1 cellular context compared by ENCODE assay signal in genomic region chr6:138085839-138086222, GRCh38.
TF ChIP-seq lines count a peak whose summit lies in the region.

No MANE protein-coding gene starts in this region.

TF ChIP-seq in HepG2, 621 proteins besides CTCF, POLR2A, EP300 and RAD21 (continued from another document):
- TF ChIP-seq, protein P1, sequence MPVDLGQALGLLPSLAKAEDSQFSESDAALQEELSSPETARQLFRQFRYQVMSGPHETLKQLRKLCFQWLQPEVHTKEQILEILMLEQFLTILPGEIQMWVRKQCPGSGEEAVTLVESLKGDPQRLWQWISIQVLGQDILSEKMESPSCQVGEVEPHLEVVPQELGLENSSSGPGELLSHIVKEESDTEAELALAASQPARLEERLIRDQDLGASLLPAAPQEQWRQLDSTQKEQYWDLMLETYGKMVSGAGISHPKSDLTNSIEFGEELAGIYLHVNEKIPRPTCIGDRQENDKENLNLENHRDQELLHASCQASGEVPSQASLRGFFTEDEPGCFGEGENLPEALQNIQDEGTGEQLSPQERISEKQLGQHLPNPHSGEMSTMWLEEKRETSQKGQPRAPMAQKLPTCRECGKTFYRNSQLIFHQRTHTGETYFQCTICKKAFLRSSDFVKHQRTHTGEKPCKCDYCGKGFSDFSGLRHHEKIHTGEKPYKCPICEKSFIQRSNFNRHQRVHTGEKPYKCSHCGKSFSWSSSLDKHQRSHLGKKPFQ (CRISPR knock-in tag; IDR thresholded peaks at IDR 0.05; ENCODE audit: insufficient replicate concordance): no peak
- TF ChIP-seq, protein P2, sequence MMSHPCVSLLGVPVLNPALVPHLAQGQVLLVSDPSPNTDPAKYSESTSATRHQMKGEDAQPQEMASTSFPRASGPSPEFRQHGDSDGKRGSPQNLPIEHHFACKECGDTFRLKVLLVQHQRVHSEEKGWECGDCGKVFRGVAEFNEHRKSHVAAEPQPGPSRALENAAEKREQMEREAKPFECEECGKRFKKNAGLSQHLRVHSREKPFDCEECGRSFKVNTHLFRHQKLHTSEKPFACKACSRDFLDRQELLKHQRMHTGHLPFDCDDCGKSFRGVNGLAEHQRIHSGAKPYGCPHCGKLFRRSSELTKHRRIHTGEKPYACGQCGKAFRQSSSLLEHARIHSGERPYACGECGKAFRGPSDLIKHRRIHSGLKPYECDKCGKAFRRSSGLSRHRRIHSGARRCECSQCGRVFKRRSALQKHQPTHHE (CRISPR knock-in tag; IDR thresholded peaks at IDR 0.05; ENCODE audit: borderline replicate concordance): 0 out of 2 replicates have a peak, but pooled peaks have one; percentile 1
- TF ChIP-seq RXRB (CRISPR knock-in tag; IDR thresholded peaks at IDR 0.05; ENCODE audit: borderline replicate concordance) (0 out of 2 replicates have a peak, but pooled peaks have one; percentile 33), KDM6A (CRISPR knock-in tag; IDR thresholded peaks at IDR 0.05; ENCODE audit: low read depth) (0 out of 2 replicates have a peak, but pooled peaks have one; percentile 48), MIXL1 (CRISPR knock-in tag; IDR thresholded peaks at IDR 0.05) (peak; percentile 34; the same call in 1 of the 2 replicates)
